26 cellular contexts compared by ENCODE assay signal in genomic region chr9:70571247-70571646, GRCh38.
"Had no signal": no experiment of that assay in that cellular context is flagged by ENCODE, and none has a peak within 500 bp of the region (broad histone marks: within the 10 kb centered on the region; RNA-seq: fewer than 3 reads in every experiment).

No MANE protein-coding gene starts in this region.

- DNase-seq: colonic mucosa; cortex of kidney; effector CD8-positive, alpha-beta T cell; effector memory CD8-positive, alpha-beta T cell; endodermal cell; erythroblast; esophagus squamous epithelium; foreskin fibroblast; heart left ventricle; hypothalamus; immature natural killer cell; left cardiac atrium; left ventricle myocardium inferior; lower lobe of right lung; mesenchymal stem cell; mucosa of descending colon; naive B cell had no signal

- H3K36me3 Mint-ChIP-seq: immature natural killer cell, mesothelial cell of epicardium, naive B cell had no signal

- H3K27me3 ChIP-seq: colonic mucosa, esophagus squamous epithelium, gastroesophageal sphincter, heart left ventricle, hepatocyte had no signal

- H3K4me3 Mint-ChIP-seq: dendritic cell treated with granulocyte-macrophage colony-stimulating factor and Interleukin-4, amounts not matched to agents 40 ng/mL and 50 ng/mL, for 4 days; effector memory CD8-positive, alpha-beta T cell; endodermal cell; immature natural killer cell; mesothelial cell of epicardium; naive B cell had no signal

- H3K4me1 Mint-ChIP-seq: immature natural killer cell, naive B cell had no signal

- H3K36me3 ChIP-seq: colonic mucosa, esophagus squamous epithelium, gastroesophageal sphincter, heart left ventricle, left ventricle myocardium inferior, lower lobe of right lung had no signal

- H3K4me1 ChIP-seq: colonic mucosa had no signal

- H3K27me3 Mint-ChIP-seq: dendritic cell treated with granulocyte-macrophage colony-stimulating factor and Interleukin-4, amounts not matched to agents 40 ng/mL and 50 ng/mL, for 4 days; effector memory CD8-positive, alpha-beta T cell had no signal

- FAIRE-seq: endometrium, frontal cortex, keratinocyte had no signal

- H3K4me3 ChIP-seq: colonic mucosa, esophagus squamous epithelium, gastroesophageal sphincter, heart left ventricle, hepatocyte, left ventricle myocardium inferior, lower lobe of right lung, mucosa of descending colon had no signal

- H3K27ac Mint-ChIP-seq: dendritic cell treated with granulocyte-macrophage colony-stimulating factor and Interleukin-4, amounts not matched to agents 40 ng/mL and 50 ng/mL, for 4 days; effector memory CD8-positive, alpha-beta T cell; endodermal cell; immature natural killer cell; mesothelial cell of epicardium; naive B cell had no signal

- ATAC-seq: effector memory CD8-positive, alpha-beta T cell; esophagus mucosa; gastroesophageal sphincter; heart left ventricle; left cardiac atrium; lower lobe of right lung; mucosa of descending colon had no signal

- H3K9me3 Mint-ChIP-seq: dendritic cell treated with granulocyte-macrophage colony-stimulating factor and Interleukin-4, amounts not matched to agents 40 ng/mL and 50 ng/mL, for 4 days; effector memory CD8-positive, alpha-beta T cell; endodermal cell; mesothelial cell of epicardium; naive B cell had no signal

- H3K9me3 ChIP-seq: colonic mucosa, esophagus squamous epithelium, gastroesophageal sphincter, heart left ventricle, left ventricle myocardium inferior, lower lobe of right lung, mucosa of descending colon had no signal

- H3K27ac ChIP-seq: colonic mucosa, epithelial cell of prostate, esophagus squamous epithelium, gastroesophageal sphincter, heart left ventricle, hepatocyte, left ventricle myocardium inferior, lower lobe of right lung had no signal
